Comparison of ENCODE assay signal across 30 cellular contexts in the genomic region with DNA sequence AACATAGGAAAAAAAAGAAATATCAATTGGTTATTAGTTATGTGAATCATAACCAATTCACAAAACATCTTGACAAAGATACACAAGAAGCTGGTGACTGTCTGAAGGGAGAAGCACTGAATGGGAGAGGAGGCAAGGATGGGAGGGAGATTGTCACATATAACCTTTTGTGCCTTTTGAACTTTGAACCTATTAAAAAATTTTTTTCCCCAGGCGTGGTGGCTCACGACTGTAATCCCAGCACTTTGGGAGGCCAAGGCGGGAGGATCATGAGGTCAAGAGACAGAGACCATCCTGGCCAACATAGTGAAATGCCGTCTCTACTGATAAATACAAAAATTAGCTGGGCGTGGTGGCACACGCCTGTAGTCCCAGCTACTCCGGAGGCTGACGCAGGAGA.
"Had no signal": no experiment of that assay in that cellular context is flagged by ENCODE, and none has a peak within 500 bp of the region (broad histone marks: within the 10 kb centered on the region; RNA-seq: fewer than 3 reads in every experiment).

No MANE protein-coding gene starts in this region.

- H3K27me3 Mint-ChIP-seq: activated CD4-positive, alpha-beta memory T cell treated with anti-CD3 and anti-CD28 coated beads for 36 hours; activated CD4-positive, alpha-beta T cell treated with anti-CD3 and anti-CD28 coated beads for 36 hours; activated CD4-positive, alpha-beta T cell treated with anti-CD3 and anti-CD28 coated beads, Interleukin-2, amount 10 ng/mL, durations not matched to agents 24 days and 14 days; activated CD8-positive, alpha-beta memory T cell treated with anti-CD3 and anti-CD28 coated beads, Interleukin-2, amount 10 ng/mL, durations not matched to agents 7 days and 5 days; activated naive CD8-positive, alpha-beta T cell; activated T-helper 17 cell treated with anti-CD3 and anti-CD28 coated beads, Interleukin-2, amount 50 U/mL, for 72 hours; effector memory CD8-positive, alpha-beta T cell had no signal

- ATAC-seq: activated CD4-positive, alpha-beta T cell treated with anti-CD3 and anti-CD28 coated beads for 36 hours; activated CD8-positive, alpha-beta memory T cell treated with anti-CD3 and anti-CD28 coated beads, Interleukin-2, amount 10 ng/mL, durations not matched to agents 7 days and 5 days; activated CD8-positive, alpha-beta T cell treated with anti-CD3 and anti-CD28 coated beads, Interleukin-2, amount 10 ng/mL, durations not matched to agents 7 days and 5 days; activated T-helper 17 cell treated with anti-CD3 and anti-CD28 coated beads, Interleukin-2, amount 50 U/mL, for 72 hours; body of pancreas; effector memory CD8-positive, alpha-beta T cell; gastroesophageal sphincter had no signal

- H3K9me3 Mint-ChIP-seq: activated CD4-positive, alpha-beta memory T cell treated with anti-CD3 and anti-CD28 coated beads for 36 hours; activated CD4-positive, alpha-beta T cell treated with anti-CD3 and anti-CD28 coated beads, Interleukin-2, amount 10 ng/mL, durations not matched to agents 24 days and 14 days; activated T-helper 17 cell treated with anti-CD3 and anti-CD28 coated beads, Interleukin-2, amount 50 U/mL, for 72 hours; effector memory CD8-positive, alpha-beta T cell had no signal

- H3K27ac Mint-ChIP-seq: activated CD4-positive, alpha-beta memory T cell treated with anti-CD3 and anti-CD28 coated beads for 36 hours; activated CD4-positive, alpha-beta T cell treated with anti-CD3 and anti-CD28 coated beads for 36 hours; activated CD4-positive, alpha-beta T cell treated with anti-CD3 and anti-CD28 coated beads, Interleukin-2, amount 10 ng/mL, durations not matched to agents 24 days and 14 days; activated CD8-positive, alpha-beta memory T cell treated with anti-CD3 and anti-CD28 coated beads, Interleukin-2, amount 10 ng/mL, durations not matched to agents 7 days and 5 days; activated CD8-positive, alpha-beta T cell treated with anti-CD3 and anti-CD28 coated beads, Interleukin-2, amount 10 ng/mL, durations not matched to agents 7 days and 5 days; activated naive CD8-positive, alpha-beta T cell; activated T-helper 17 cell treated with anti-CD3 and anti-CD28 coated beads, Interleukin-2, amount 50 U/mL, for 72 hours; effector memory CD8-positive, alpha-beta T cell had no signal

- DNase-seq: activated CD4-positive, alpha-beta memory T cell treated with anti-CD3 and anti-CD28 coated beads for 36 hours; activated CD4-positive, alpha-beta T cell treated with anti-CD3 and anti-CD28 coated beads for 36 hours; activated CD4-positive, alpha-beta T cell treated with anti-CD3 and anti-CD28 coated beads, Interleukin-2, amount 10 ng/mL, durations not matched to agents 24 days and 14 days; activated CD4-positive, CD25-positive, alpha-beta regulatory T cell; activated CD4-positive, CD25-positive, alpha-beta regulatory T cell treated with anti-CD3 and anti-CD28 coated beads, Interleukin-2, amount 50 U/mL, for 72 hours; activated CD8-positive, alpha-beta memory T cell treated with anti-CD3 and anti-CD28 coated beads, Interleukin-2, amount 10 ng/mL, durations not matched to agents 7 days and 5 days; activated CD8-positive, alpha-beta memory T cell treated with anti-CD3 and anti-CD28 coated beads, Interleukin-2, amount 50 U/mL, for 4 hours; activated CD8-positive, alpha-beta T cell treated with anti-CD3 and anti-CD28 coated beads, Interleukin-2, amount 10 ng/mL, durations not matched to agents 7 days and 5 days; activated effector memory CD4-positive, alpha-beta T cell treated with Interleukin-2 at 50 U/mL for 16 hours; activated gamma-delta T cell treated with Interleukin-2 at 50 U/mL for 16 hours; activated naive CD4-positive, alpha-beta T cell treated with anti-CD3 and anti-CD28 coated beads, Interleukin-2, amount 50 U/mL, for 16 hours; activated naive CD4-positive, alpha-beta T cell treated with Interleukin-2 at 50 U/mL for 16 hours; activated T-cell treated with anti-CD3 and anti-CD28 coated beads, Interleukin-2, amount 50 U/mL, for 1 hour; amniotic stem cell; anterior cingulate cortex; body of pancreas; caudate nucleus; cortex of kidney; dermis blood vessel endothelial cell; effector CD4-positive, alpha-beta T cell; effector memory CD8-positive, alpha-beta T cell; esophagus squamous epithelium; foreskin melanocyte; T-helper 2 cell had no signal

- H3K4me3 Mint-ChIP-seq: activated CD4-positive, alpha-beta memory T cell treated with anti-CD3 and anti-CD28 coated beads for 36 hours; activated CD4-positive, alpha-beta T cell treated with anti-CD3 and anti-CD28 coated beads for 36 hours; activated CD4-positive, alpha-beta T cell treated with anti-CD3 and anti-CD28 coated beads, Interleukin-2, amount 10 ng/mL, durations not matched to agents 24 days and 14 days; activated CD8-positive, alpha-beta memory T cell treated with anti-CD3 and anti-CD28 coated beads, Interleukin-2, amount 10 ng/mL, durations not matched to agents 7 days and 5 days; activated CD8-positive, alpha-beta T cell treated with anti-CD3 and anti-CD28 coated beads, Interleukin-2, amount 10 ng/mL, durations not matched to agents 7 days and 5 days; activated naive CD8-positive, alpha-beta T cell; activated T-helper 17 cell treated with anti-CD3 and anti-CD28 coated beads, Interleukin-2, amount 50 U/mL, for 72 hours; effector memory CD8-positive, alpha-beta T cell had no signal

- H3K4me1 Mint-ChIP-seq: activated CD4-positive, alpha-beta T cell treated with anti-CD3 and anti-CD28 coated beads for 36 hours; activated CD4-positive, alpha-beta T cell treated with anti-CD3 and anti-CD28 coated beads, Interleukin-2, amount 10 ng/mL, durations not matched to agents 24 days and 14 days; activated CD8-positive, alpha-beta memory T cell treated with anti-CD3 and anti-CD28 coated beads, Interleukin-2, amount 10 ng/mL, durations not matched to agents 7 days and 5 days; activated T-helper 17 cell treated with anti-CD3 and anti-CD28 coated beads, Interleukin-2, amount 50 U/mL, for 72 hours had no signal

- H3K4me1 ChIP-seq: body of pancreas, esophagus squamous epithelium, gastroesophageal sphincter had no signal

- FAIRE-seq: colon, endothelial cell of umbilical vein had no signal

- H3K27me3 ChIP-seq: body of pancreas, esophagus squamous epithelium, gastroesophageal sphincter had no signal

- H3K4me3 ChIP-seq: body of pancreas, esophagus squamous epithelium, gastroesophageal sphincter had no signal

- H3K9me3 ChIP-seq: body of pancreas, esophagus squamous epithelium, gastroesophageal sphincter had no signal

- H3K27ac ChIP-seq: body of pancreas, epithelial cell of prostate, esophagus squamous epithelium, gastroesophageal sphincter had no signal
